8 cellular contexts compared by ENCODE assay signal in genomic region chr1:24502168-24503002, GRCh38. TPM values are rescaled to one million over a fixed set of nuclear protein-coding genes. Genes with fewer than 3 reads are reported as not detected.
A peak's percentile ranks its signal among the peaks of the same experiment; 100 is the strongest.
DNase-seq lines count a peak whose midpoint lies in the region; FAIRE-seq and TF ChIP-seq lines count a peak whose summit lies in the region.

Gene RCAN3, plus strand, starts transcription at chr1:24502836. Its CDS starts 11,537 bp downstream, at chr1:24514373.

- CTCF ChIA-PET in Caco-2 (lab: Charles Lee): interaction anchor here (1.4 to 1.7 kb wide), 3 partner anchors 39 to 87 kb away, joined by 7 to 8 read pairs (median 7); partner anchors contain the start of gene NIPAL3

- peaks cover 6% of the 10 kb centered on the region for H3K4me1 Mint-ChIP-seq in Caco-2 (ENCODE audit: low read depth, unreplicated experiment)
- peaks cover 2% of the 10 kb centered on the region for H3K4me1 Mint-ChIP-seq in astrocyte (ENCODE audit: low read depth, unreplicated experiment)

- no peaks in the 10 kb centered on the region for H3K27me3 ChIP-seq in Caco-2 (replicated peaks; ENCODE audit: control insufficient read depth, insufficient read depth, low read length)
- H3K27me3 ChIP-seq in astrocyte (ENCODE audit: insufficient read depth, low read length): no peaks in the 10 kb centered on the region
- H3K27me3 ChIP-seq in rectal smooth muscle tissue (ENCODE audit: control insufficient read depth, insufficient read depth, low read length): no peaks in the 10 kb centered on the region

- H3K4me1 ChIP-seq in Caco-2: peaks cover 5% of the 10 kb centered on the region; the same call in 1 of the 2 replicates
- H3K4me1 ChIP-seq in astrocyte (ENCODE audit: insufficient read depth, low read length): peaks cover 11% of the 10 kb centered on the region
- H3K4me1 ChIP-seq in rectal smooth muscle tissue (ENCODE audit: control insufficient read depth, insufficient read depth, low read length): no peaks in the 10 kb centered on the region

- TF ChIP-seq CTCF in Caco-2 (IDR thresholded peaks at IDR 0.05; ENCODE audit: insufficient read depth in 1 of 2, low read depth in 1 of 2, low read length in 1 of 2, severe bottlenecking in 1 of 2, unreplicated experiment in 1 of 2) (no peak), HFF-Myc (IDR thresholded peaks at IDR 0.05; ENCODE audit: low read depth, low read length, missing control alignments) (no peak), astrocyte (IDR thresholded peaks at IDR 0.05; ENCODE audit: insufficient read depth, low read depth, low read length) (no peak)

- peak within 1 kb of the TSS; percentile 87 for H3K9ac ChIP-seq in astrocyte (ENCODE audit: low read length)
- H3K9ac ChIP-seq in rectal smooth muscle tissue (ENCODE audit: low read length): peak within 1 kb of the TSS; percentile 38

- peaks cover 6% of the 10 kb centered on the region for H4K20me1 ChIP-seq in astrocyte (ENCODE audit: insufficient read depth, low read length)

- no peak for FAIRE-seq in astrocyte (lab: Jason Lieb, UNC)
- peak; percentile 61 for FAIRE-seq in urothelium cell line (lab: Jason Lieb, UNC)

- H3K4me3 ChIP-seq in Caco-2 (ENCODE audit: low read depth, low read length) (peak within 1 kb of the TSS; percentile 73), HFF-Myc (replicated peaks; ENCODE audit: low read depth, low read length) (peak within 1 kb of the TSS; percentile 64), astrocyte (ENCODE audit: insufficient read depth, low read depth, low read length) (peak within 1 kb of the TSS; percentile 79), rectal smooth muscle tissue (ENCODE audit: low read length) (peak within 1 kb of the TSS; percentile 75)

- H3K36me3 Mint-ChIP-seq in Caco-2 (ENCODE audit: insufficient read depth, unreplicated experiment) (peaks cover 7% of the 10 kb centered on the region), astrocyte (ENCODE audit: low read depth, unreplicated experiment) (no peaks in the 10 kb centered on the region)

- H3K79me2 ChIP-seq in astrocyte (ENCODE audit: insufficient read depth, low read length): peaks cover 4% of the 10 kb centered on the region

- DNase-seq in Caco-2 (peak; percentile 82 to 91), HFF-Myc (ENCODE audit: extremely low read depth, low read depth) (peak; percentile 32), NCI-H2029 treated with DMSO at 0.1 percent for 48 hours (lab: John Stamatoyannopoulos, UW) (peak; percentile 35), T1000 (lab: John Stamatoyannopoulos, UW) (peak; percentile 54), astrocyte (ENCODE audit: low read depth) (peak; percentile 67), hepatic stellate cell (ENCODE audit: low spot score) (peak; percentile 96), urothelium cell line (ENCODE audit: low spot score) (peak; percentile 98)

- H3K27ac Mint-ChIP-seq in Caco-2 (ENCODE audit: unreplicated experiment): peak within 1 kb of the TSS; percentile 83
- H3K27ac Mint-ChIP-seq in astrocyte (ENCODE audit: unreplicated experiment): peak within 1 kb of the TSS; percentile 73

- peak within 1 kb of the TSS; percentile 88 for H2AFZ ChIP-seq in astrocyte (ENCODE audit: low read depth, low read length)

- no peaks in the 10 kb centered on the region for H3K36me3 ChIP-seq in Caco-2 (ENCODE audit: control insufficient read depth, insufficient read depth, low read length)
- H3K36me3 ChIP-seq in astrocyte (ENCODE audit: insufficient read depth, low read length): no peaks in the 10 kb centered on the region
- no peaks in the 10 kb centered on the region for H3K36me3 ChIP-seq in rectal smooth muscle tissue (ENCODE audit: control insufficient read depth, insufficient read depth, low read length)

- H3K4me3 Mint-ChIP-seq in Caco-2 (ENCODE audit: unreplicated experiment): peak within 1 kb of the TSS; percentile 84
- peak within 1 kb of the TSS; percentile 92 for H3K4me3 Mint-ChIP-seq in astrocyte (ENCODE audit: unreplicated experiment)

- H3K27me3 Mint-ChIP-seq in Caco-2 (ENCODE audit: insufficient read depth, unreplicated experiment) (no peaks in the 10 kb centered on the region), astrocyte (ENCODE audit: low read depth, unreplicated experiment) (peaks cover 6% of the 10 kb centered on the region)

- H3K9me3 ChIP-seq in Caco-2 (no peaks in the 10 kb centered on the region), astrocyte (ENCODE audit: insufficient read depth, low read depth, low read length) (no peaks in the 10 kb centered on the region)

- intact Hi-C loops in Caco-2 (cut with micrococcal nuclease; ENCODE audit: unreplicated experiment): loop anchor here (1.0 to 2.0 kb wide), 2 partner anchors 39 to 88 kb away; partner anchors contain the start of gene NIPAL3

- no TSS peak for BruUV-seq in Caco-2 (replicated peaks; lab: Mats Ljungman, UMichigan)

- no peaks in the 10 kb centered on the region for H3K9me3 Mint-ChIP-seq in Caco-2 (ENCODE audit: unreplicated experiment)
- H3K9me3 Mint-ChIP-seq in astrocyte (ENCODE audit: unreplicated experiment): no peaks in the 10 kb centered on the region

- peak within 1 kb of the TSS; percentile 95 for H3K4me2 ChIP-seq in astrocyte (ENCODE audit: low read length)

- H3K27ac ChIP-seq in astrocyte (ENCODE audit: low read depth, low read length): peak within 1 kb of the TSS; percentile 57
- peak within 1 kb of the TSS; percentile 55 for H3K27ac ChIP-seq in rectal smooth muscle tissue (ENCODE audit: low read depth, low read length)

- POLR2A ChIA-PET in Caco-2 (lab: Charles Lee): interaction anchor here (0.6 to 1.4 kb wide), 4 partner anchors 26 to 351 kb away, joined by 3 to 9 read pairs (median 6); partner anchors contain the start of gene NIPAL3

RNA-seq across cellular contexts. Expression of gene RCAN3, which starts in this region (rescaled TPM):
- total RNA-seq in Caco-2 (2022) (9.9 and 10.2 TPM in 2 replicates), astrocyte (15.4 and 17.7 TPM in 2 replicates)

Comparison
In these comparisons a context has a peak if more than half of its experiments do, and no peak if none do; other contexts are left out.
1. Peak in every context shown above with its lines: DNase-seq, H3K4me3 ChIP-seq and H3K27ac ChIP-seq.
2. DNase-seq: peak in every context shown above with its lines; median percentile 98 in urothelium cell line; 96 in hepatic stellate cell; 86 in Caco-2; 67 in astrocyte; 54 in T1000; 35 in NCI-H2029 treated with DMSO at 0.1 percent for 48 hours; 32 in HFF-Myc.